ENCODE assay signal across 1 cellular context in the genomic region with DNA sequence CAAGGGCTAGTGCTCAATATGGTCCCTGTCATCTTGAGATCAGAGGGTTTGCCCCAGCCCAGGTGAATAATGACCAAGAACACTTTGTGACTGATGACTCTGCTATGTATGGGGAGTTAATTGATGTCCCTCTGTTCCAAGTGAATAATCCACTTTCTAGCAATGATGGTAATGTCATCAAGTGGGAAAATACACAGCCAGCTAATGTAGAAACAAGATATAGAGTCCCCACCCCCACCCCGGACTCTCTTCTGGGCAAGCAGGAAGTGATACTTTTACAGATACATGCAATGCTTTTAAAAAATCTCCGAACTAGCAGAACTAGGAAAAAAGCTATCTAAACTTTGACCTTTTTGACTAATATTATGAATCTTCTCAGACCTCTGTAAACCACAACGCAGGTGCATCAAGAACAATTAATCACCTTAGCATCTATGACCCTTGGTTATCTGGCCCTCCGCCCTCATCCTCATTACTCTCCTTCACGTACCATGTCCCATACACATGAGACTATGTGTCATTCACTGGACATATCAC.
TF ChIP-seq lines count a peak whose summit lies in the region.

No MANE protein-coding gene starts in this region.

TF ChIP-seq in GM12878, 131 proteins besides CTCF, POLR2A, EP300 and RAD21 (continued from another document and continues in another):
- TF ChIP-seq, protein P1, sequence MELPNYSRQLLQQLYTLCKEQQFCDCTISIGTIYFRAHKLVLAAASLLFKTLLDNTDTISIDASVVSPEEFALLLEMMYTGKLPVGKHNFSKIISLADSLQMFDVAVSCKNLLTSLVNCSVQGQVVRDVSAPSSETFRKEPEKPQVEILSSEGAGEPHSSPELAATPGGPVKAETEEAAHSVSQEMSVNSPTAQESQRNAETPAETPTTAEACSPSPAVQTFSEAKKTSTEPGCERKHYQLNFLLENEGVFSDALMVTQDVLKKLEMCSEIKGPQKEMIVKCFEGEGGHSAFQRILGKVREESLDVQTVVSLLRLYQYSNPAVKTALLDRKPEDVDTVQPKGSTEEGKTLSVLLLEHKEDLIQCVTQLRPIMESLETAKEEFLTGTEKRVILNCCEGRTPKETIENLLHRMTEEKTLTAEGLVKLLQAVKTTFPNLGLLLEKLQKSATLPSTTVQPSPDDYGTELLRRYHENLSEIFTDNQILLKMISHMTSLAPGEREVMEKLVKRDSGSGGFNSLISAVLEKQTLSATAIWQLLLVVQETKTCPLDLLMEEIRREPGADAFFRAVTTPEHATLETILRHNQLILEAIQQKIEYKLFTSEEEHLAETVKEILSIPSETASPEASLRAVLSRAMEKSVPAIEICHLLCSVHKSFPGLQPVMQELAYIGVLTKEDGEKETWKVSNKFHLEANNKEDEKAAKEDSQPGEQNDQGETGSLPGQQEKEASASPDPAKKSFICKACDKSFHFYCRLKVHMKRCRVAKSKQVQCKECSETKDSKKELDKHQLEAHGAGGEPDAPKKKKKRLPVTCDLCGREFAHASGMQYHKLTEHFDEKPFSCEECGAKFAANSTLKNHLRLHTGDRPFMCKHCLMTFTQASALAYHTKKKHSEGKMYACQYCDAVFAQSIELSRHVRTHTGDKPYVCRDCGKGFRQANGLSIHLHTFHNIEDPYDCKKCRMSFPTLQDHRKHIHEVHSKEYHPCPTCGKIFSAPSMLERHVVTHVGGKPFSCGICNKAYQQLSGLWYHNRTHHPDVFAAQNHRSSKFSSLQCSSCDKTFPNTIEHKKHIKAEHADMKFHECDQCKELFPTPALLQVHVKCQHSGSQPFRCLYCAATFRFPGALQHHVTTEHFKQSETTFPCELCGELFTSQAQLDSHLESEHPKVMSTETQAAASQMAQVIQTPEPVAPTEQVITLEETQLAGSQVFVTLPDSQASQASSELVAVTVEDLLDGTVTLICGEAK (IDR thresholded peaks at IDR 0.05; ENCODE audit: borderline replicate concordance): no peak
- TF ChIP-seq BHLHE40 (IDR thresholded peaks at IDR 0.05; ENCODE audit: borderline replicate concordance in 1 of 2, low read depth in 2 of 2, low read length in 1 of 2): peak; percentile 57 to 76; a peak in 3 of 4 replicates
- TF ChIP-seq, protein P2, sequence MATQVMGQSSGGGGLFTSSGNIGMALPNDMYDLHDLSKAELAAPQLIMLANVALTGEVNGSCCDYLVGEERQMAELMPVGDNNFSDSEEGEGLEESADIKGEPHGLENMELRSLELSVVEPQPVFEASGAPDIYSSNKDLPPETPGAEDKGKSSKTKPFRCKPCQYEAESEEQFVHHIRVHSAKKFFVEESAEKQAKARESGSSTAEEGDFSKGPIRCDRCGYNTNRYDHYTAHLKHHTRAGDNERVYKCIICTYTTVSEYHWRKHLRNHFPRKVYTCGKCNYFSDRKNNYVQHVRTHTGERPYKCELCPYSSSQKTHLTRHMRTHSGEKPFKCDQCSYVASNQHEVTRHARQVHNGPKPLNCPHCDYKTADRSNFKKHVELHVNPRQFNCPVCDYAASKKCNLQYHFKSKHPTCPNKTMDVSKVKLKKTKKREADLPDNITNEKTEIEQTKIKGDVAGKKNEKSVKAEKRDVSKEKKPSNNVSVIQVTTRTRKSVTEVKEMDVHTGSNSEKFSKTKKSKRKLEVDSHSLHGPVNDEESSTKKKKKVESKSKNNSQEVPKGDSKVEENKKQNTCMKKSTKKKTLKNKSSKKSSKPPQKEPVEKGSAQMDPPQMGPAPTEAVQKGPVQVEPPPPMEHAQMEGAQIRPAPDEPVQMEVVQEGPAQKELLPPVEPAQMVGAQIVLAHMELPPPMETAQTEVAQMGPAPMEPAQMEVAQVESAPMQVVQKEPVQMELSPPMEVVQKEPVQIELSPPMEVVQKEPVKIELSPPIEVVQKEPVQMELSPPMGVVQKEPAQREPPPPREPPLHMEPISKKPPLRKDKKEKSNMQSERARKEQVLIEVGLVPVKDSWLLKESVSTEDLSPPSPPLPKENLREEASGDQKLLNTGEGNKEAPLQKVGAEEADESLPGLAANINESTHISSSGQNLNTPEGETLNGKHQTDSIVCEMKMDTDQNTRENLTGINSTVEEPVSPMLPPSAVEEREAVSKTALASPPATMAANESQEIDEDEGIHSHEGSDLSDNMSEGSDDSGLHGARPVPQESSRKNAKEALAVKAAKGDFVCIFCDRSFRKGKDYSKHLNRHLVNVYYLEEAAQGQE (IDR thresholded peaks at IDR 0.05; ENCODE audit: low read depth, low read length): no peak
- TF ChIP-seq EED (IDR thresholded peaks at IDR 0.05; ENCODE audit: low read depth): peak; percentile 92
- TF ChIP-seq PML (IDR thresholded peaks at IDR 0.05; ENCODE audit: low read length): 0 out of 2 replicates have a peak, but pooled peaks have one; percentile 66
- no peak for TF ChIP-seq ZNF24 (IDR thresholded peaks at IDR 0.05)
- TF ChIP-seq, protein P3, sequence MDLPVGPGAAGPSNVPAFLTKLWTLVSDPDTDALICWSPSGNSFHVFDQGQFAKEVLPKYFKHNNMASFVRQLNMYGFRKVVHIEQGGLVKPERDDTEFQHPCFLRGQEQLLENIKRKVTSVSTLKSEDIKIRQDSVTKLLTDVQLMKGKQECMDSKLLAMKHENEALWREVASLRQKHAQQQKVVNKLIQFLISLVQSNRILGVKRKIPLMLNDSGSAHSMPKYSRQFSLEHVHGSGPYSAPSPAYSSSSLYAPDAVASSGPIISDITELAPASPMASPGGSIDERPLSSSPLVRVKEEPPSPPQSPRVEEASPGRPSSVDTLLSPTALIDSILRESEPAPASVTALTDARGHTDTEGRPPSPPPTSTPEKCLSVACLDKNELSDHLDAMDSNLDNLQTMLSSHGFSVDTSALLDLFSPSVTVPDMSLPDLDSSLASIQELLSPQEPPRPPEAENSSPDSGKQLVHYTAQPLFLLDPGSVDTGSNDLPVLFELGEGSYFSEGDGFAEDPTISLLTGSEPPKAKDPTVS (IDR thresholded peaks at IDR 0.05; ENCODE audit: low read depth, low read length): no peak
- TF ChIP-seq MYC (IDR thresholded peaks at IDR 0.05; ENCODE audit: insufficient read depth, insufficient read length, insufficient replicate concordance, low read length, severe bottlenecking): no peak
- TF ChIP-seq, protein P4, sequence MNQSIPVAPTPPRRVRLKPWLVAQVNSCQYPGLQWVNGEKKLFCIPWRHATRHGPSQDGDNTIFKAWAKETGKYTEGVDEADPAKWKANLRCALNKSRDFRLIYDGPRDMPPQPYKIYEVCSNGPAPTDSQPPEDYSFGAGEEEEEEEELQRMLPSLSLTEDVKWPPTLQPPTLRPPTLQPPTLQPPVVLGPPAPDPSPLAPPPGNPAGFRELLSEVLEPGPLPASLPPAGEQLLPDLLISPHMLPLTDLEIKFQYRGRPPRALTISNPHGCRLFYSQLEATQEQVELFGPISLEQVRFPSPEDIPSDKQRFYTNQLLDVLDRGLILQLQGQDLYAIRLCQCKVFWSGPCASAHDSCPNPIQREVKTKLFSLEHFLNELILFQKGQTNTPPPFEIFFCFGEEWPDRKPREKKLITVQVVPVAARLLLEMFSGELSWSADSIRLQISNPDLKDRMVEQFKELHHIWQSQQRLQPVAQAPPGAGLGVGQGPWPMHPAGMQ (IDR thresholded peaks at IDR 0.05; ENCODE audit: borderline replicate concordance): no peak
- peak; percentile 66; the same call in 1 of the 2 replicates for TF ChIP-seq MEF2A (IDR thresholded peaks at IDR 0.05; ENCODE audit: insufficient read depth, low read depth, low read length)
- no peak for TF ChIP-seq ZNF622 (IDR thresholded peaks at IDR 0.05)
- TF ChIP-seq RBBP5 (conservative IDR thresholded peaks at IDR 0.05): no peak
- no peak; the same call in 1 of the 2 replicates for TF ChIP-seq MTA3 (IDR thresholded peaks at IDR 0.05; ENCODE audit: borderline replicate concordance, low read length)
- TF ChIP-seq CREB1 (IDR thresholded peaks at IDR 0.05; ENCODE audit: low read depth): no peak
- no peak for TF ChIP-seq HDAC2 (IDR thresholded peaks at IDR 0.05)
- TF ChIP-seq CBX3 (IDR thresholded peaks at IDR 0.05; ENCODE audit: borderline replicate concordance, low read depth): no peak
- no peak for TF ChIP-seq SUPT20H (IDR thresholded peaks at IDR 0.05; ENCODE audit: borderline replicate concordance, control insufficient read depth, low read depth, low read length)
- no peak for TF ChIP-seq KAT2A (conservative IDR thresholded peaks at IDR 0.05; ENCODE audit: control insufficient read depth, low read depth, low read length)
- TF ChIP-seq NRF1 (conservative IDR thresholded peaks at IDR 0.05; ENCODE audit: low read depth, low read length): no peak
- no peak for TF ChIP-seq RCOR1 (conservative IDR thresholded peaks at IDR 0.05; ENCODE audit: low read depth, low read length)
- TF ChIP-seq MYB (IDR thresholded peaks at IDR 0.05; ENCODE audit: borderline replicate concordance, low read depth, low read length): no peak
- TF ChIP-seq USF2 (IDR thresholded peaks at IDR 0.05; ENCODE audit: borderline replicate concordance, low read depth, low read length): no peak
- no peak for TF ChIP-seq SP1 (IDR thresholded peaks at IDR 0.05; ENCODE audit: low read depth, low read length)
- no peak for TF ChIP-seq ELK1 (IDR thresholded peaks at IDR 0.05; ENCODE audit: low read depth, low read length)
- TF ChIP-seq STAT1 (conservative IDR thresholded peaks at IDR 0.05): no peak
- no peak for TF ChIP-seq ZZZ3 (IDR thresholded peaks at IDR 0.05; ENCODE audit: control insufficient read depth, insufficient read length, low read depth)
- no peak; the same call in 1 of the 2 replicates for TF ChIP-seq TBL1XR1 (IDR thresholded peaks at IDR 0.05; ENCODE audit: low read depth, low read length)
- TF ChIP-seq PAX8 (IDR thresholded peaks at IDR 0.05): no peak
- TF ChIP-seq NFIC (IDR thresholded peaks at IDR 0.05; ENCODE audit: low read depth, low read length): peak; percentile 98
- TF ChIP-seq HCFC1 (IDR thresholded peaks at IDR 0.05; ENCODE audit: low read length): no peak
- TF ChIP-seq, protein P5, sequence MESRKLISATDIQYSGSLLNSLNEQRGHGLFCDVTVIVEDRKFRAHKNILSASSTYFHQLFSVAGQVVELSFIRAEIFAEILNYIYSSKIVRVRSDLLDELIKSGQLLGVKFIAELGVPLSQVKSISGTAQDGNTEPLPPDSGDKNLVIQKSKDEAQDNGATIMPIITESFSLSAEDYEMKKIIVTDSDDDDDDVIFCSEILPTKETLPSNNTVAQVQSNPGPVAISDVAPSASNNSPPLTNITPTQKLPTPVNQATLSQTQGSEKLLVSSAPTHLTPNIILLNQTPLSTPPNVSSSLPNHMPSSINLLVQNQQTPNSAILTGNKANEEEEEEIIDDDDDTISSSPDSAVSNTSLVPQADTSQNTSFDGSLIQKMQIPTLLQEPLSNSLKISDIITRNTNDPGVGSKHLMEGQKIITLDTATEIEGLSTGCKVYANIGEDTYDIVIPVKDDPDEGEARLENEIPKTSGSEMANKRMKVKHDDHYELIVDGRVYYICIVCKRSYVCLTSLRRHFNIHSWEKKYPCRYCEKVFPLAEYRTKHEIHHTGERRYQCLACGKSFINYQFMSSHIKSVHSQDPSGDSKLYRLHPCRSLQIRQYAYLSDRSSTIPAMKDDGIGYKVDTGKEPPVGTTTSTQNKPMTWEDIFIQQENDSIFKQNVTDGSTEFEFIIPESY (IDR thresholded peaks at IDR 0.05): no peak
- TF ChIP-seq ATF3 (IDR thresholded peaks at IDR 0.05; ENCODE audit: borderline replicate concordance, extremely low read depth, low read depth, low read length): no peak
- peak; percentile 40; the same call in 1 of the 2 replicates for TF ChIP-seq PAX5 (IDR thresholded peaks at IDR 0.05; ENCODE audit: borderline replicate concordance, low read depth, low read length)
- 0 out of 2 replicates have a peak, but pooled peaks have one; percentile 54 for TF ChIP-seq GABPA (IDR thresholded peaks at IDR 0.05; ENCODE audit: low read depth)
- TF ChIP-seq IKZF1 (conservative IDR thresholded peaks at IDR 0.05): peak; percentile 78
- peak; percentile 96 for TF ChIP-seq RUNX3 (IDR thresholded peaks at IDR 0.05; ENCODE audit: low read length)
- peak; percentile 62; the same call in 1 of the 2 replicates for TF ChIP-seq BACH1 (IDR thresholded peaks at IDR 0.05; ENCODE audit: borderline replicate concordance)
- TF ChIP-seq RB1 (IDR thresholded peaks at IDR 0.05; ENCODE audit: borderline replicate concordance): no peak
- TF ChIP-seq SREBF2 (IDR thresholded peaks at IDR 0.05; ENCODE audit: low read length): no peak
- peak; percentile 92; the same call in 1 of the 2 replicates for TF ChIP-seq ZNF217 (IDR thresholded peaks at IDR 0.05)
- peak; percentile 100 for TF ChIP-seq NR2F1 (conservative IDR thresholded peaks at IDR 0.05)
- no peak for TF ChIP-seq CEBPZ (IDR thresholded peaks at IDR 0.05; ENCODE audit: low read depth, low read length)
